3 cellular contexts compared by ENCODE assay signal in genomic region chr2:16153754-16154035, GRCh38.
"Had no signal": no experiment of that assay in that cellular context is flagged by ENCODE, and none has a peak within 500 bp of the region (broad histone marks: within the 10 kb centered on the region; RNA-seq: fewer than 3 reads in every experiment).

No MANE protein-coding gene starts in this region.

- ATAC-seq: GM12878 had no signal

- DNase-seq: GDM1, GF-D8 had no signal

- H3K4me3 ChIP-seq: GM12878 had no signal
